Comparison of ENCODE assay signal across 9 cellular contexts in genomic region chr16:84478172-84478948, GRCh38. TPM values are rescaled to one million over a fixed set of nuclear protein-coding genes. Genes with fewer than 3 reads are reported as not detected.
DNase-seq lines count a peak whose midpoint lies in the region; ATAC-seq, FAIRE-seq and TF ChIP-seq lines count a peak whose summit lies in the region.
"Had no signal": no experiment of that assay in that cellular context is flagged by ENCODE, and none has a peak within 500 bp of the region (broad histone marks: within the 10 kb centered on the region; RNA-seq: fewer than 3 reads in every experiment).

No MANE protein-coding gene starts in this region.

- 81% methylated on average over 13 of the region's 13 CpGs for WGBS in HepG2 (ENCODE audit: low lambda C conversion rate)

- peak overlapping the region; percentile 22; the same call in 1 of the 2 replicates for H3K4me3 Mint-ChIP-seq in HFFc6

- H3K4me3 ChIP-seq in astrocyte of the spinal cord (ENCODE audit: low read depth, low read length) (no peak overlapping the region), HepG2 (replicated peaks in 1 of 3; ENCODE audit: insufficient read depth in 1 of 3, low read depth in 2 of 3, low read length in 3 of 3) (no peak overlapping the region)

- no peak overlapping the region for H3K9ac ChIP-seq in HepG2 (ENCODE audit: insufficient read depth, low read depth, low read length)

- TF ChIP-seq CTCF in HFFc6 (IDR thresholded peaks at IDR 0.05): no peak
- TF ChIP-seq CTCF in astrocyte of the spinal cord (IDR thresholded peaks at IDR 0.05; ENCODE audit: low read depth, low read length): no peak
- no peak for TF ChIP-seq CTCF in HepG2 (CRISPR knock-in tag; IDR thresholded peaks at IDR 0.05)

- H3K27ac Mint-ChIP-seq in HFFc6: peak overlapping the region; percentile 75

- no peaks in the 10 kb centered on the region for H3K9me3 Mint-ChIP-seq in HFFc6

- BruUV-seq in HepG2 (replicated peaks; lab: Mats Ljungman, UMichigan): TSS peak; percentile 26

- CTCF ChIA-PET in HepG2 (lab: Yijun Ruan, JAX; ENCODE audit: low intra/inter-chr PET ratio, low total read pairs): no interaction called here

- H3K27me3 Mint-ChIP-seq in HFFc6 (ENCODE audit: insufficient read depth): no peaks in the 10 kb centered on the region; the same call in 1 of the 2 replicates

- H3K4me2 ChIP-seq in HepG2 (ENCODE audit: low read depth, low read length): no peak overlapping the region

- H3K36me3 Mint-ChIP-seq in HFFc6 (ENCODE audit: low read depth): peaks cover 64% of the 10 kb centered on the region

- intact Hi-C loops in HepG2 (cut with micrococcal nuclease; ENCODE audit: unreplicated experiment): no loop called here

- H2AFZ ChIP-seq in HepG2 (ENCODE audit: low read length): no peak overlapping the region

- no peaks in the 10 kb centered on the region for H3K79me2 ChIP-seq in HepG2 (ENCODE audit: insufficient read depth, low read length)

- ATAC-seq in HepG2: no peak
- ATAC-seq in GM21825 (IDR thresholded peaks at IDR 0.05; ENCODE audit: unreplicated experiment): no peak
- ATAC-seq in GM21447 (IDR thresholded peaks at IDR 0.05; ENCODE audit: unreplicated experiment): no peak

- no peak for TF ChIP-seq EP300 in HepG2 (IDR thresholded peaks at IDR 0.05; ENCODE audit: low read depth in 2 of 2, low read length in 2 of 2)
- TF ChIP-seq EP300 in HepG2 (CRISPR knock-in tag; IDR thresholded peaks at IDR 0.05; ENCODE audit: borderline replicate concordance): no peak

- no peak overlapping the region for H3K27ac ChIP-seq in HepG2 (ENCODE audit: extremely low read length, insufficient read depth, low read length)

- POLR2A ChIA-PET in HepG2 (lab: Yijun Ruan, JAX): no interaction called here

- peak; percentile 66 for DNase-seq in AG08396 (ENCODE audit: low spot score)
- DNase-seq in HFFc6: peak; percentile 90
- DNase-seq in astrocyte of the spinal cord (ENCODE audit: low read depth, low spot score): peak; percentile 80
- DNase-seq in HepG2 (ENCODE audit: low spot score): no peak
- DNase-seq in NCI-H748 (lab: John Stamatoyannopoulos, UW; ENCODE audit: unreplicated experiment): no peak
- no peak for DNase-seq in DMS153 treated with DMSO at 0.1 percent for 48 hours (lab: John Stamatoyannopoulos, UW; ENCODE audit: unreplicated experiment)
- DNase-seq: erythroblast had no signal

- H3K9me3 ChIP-seq in HepG2 (ENCODE audit: low read length): no peaks in the 10 kb centered on the region

- H3K27me3 ChIP-seq in HepG2 (ENCODE audit: control insufficient read depth in 1 of 2, insufficient read depth in 2 of 2, low read length in 2 of 2): no peaks in the 10 kb centered on the region

- peaks cover 10% of the 10 kb centered on the region; the same call in 1 of the 2 replicates for H3K4me1 ChIP-seq in HepG2 (ENCODE audit: insufficient read depth, low read length)

- in situ Hi-C loops in astrocyte of the spinal cord (cut with HindIII; ENCODE audit: low sequenced_read_pairs) (no loop called here), HepG2 (cut with HindIII; ENCODE audit: extremely low pct_ligation_motif_present, low pct_unique_long_range_greater_than_20kb) (no loop called here)

- TF ChIP-seq POLR2A in HepG2 (IDR thresholded peaks at IDR 0.05; ENCODE audit: insufficient read depth in 1 of 2, low read depth in 2 of 2, low read length in 2 of 2): no peak

- FAIRE-seq in HepG2 (lab: Jason Lieb, UNC): no peak

- H3K36me3 ChIP-seq in HepG2 (replicated peaks in 1 of 2; ENCODE audit: control insufficient read depth in 1 of 2, insufficient read depth in 2 of 2, low read length in 2 of 2): peaks cover 2 to 7% of the 10 kb centered on the region in 2 experiments; a peak in 3 of 5 replicates

- TF ChIP-seq RAD21 in HepG2 (CRISPR knock-in tag; IDR thresholded peaks at IDR 0.05): no peak

- H3K4me1 Mint-ChIP-seq in HFFc6 (ENCODE audit: low read depth): peaks cover 37% of the 10 kb centered on the region

- H4K20me1 ChIP-seq in HepG2 (ENCODE audit: insufficient read depth, low read length): no peaks in the 10 kb centered on the region

TF ChIP-seq in HepG2, 621 proteins besides CTCF, POLR2A, EP300 and RAD21 (continues in another document):
- TF ChIP-seq IKZF5 (CRISPR knock-in tag; IDR thresholded peaks at IDR 0.05) (no peak), MAFK (conservative IDR thresholded peaks at IDR 0.05 in 1 of 2, IDR thresholded peaks at IDR 0.05 in 1 of 2; ENCODE audit: low read length in 2 of 2) (peak; percentile 55 to 71), E2F5 (CRISPR knock-in tag; conservative IDR thresholded peaks at IDR 0.05) (no peak), NFYB (CRISPR knock-in tag; IDR thresholded peaks at IDR 0.05) (no peak), XRCC5 (optimal IDR thresholded peaks at IDR 0.05; ENCODE audit: low read length) (no peak), MAFF (IDR thresholded peaks at IDR 0.05; ENCODE audit: low read depth, low read length) (peak; percentile 50; the same call in 1 of the 2 replicates), ADNP (CRISPR knock-in tag; IDR thresholded peaks at IDR 0.05) (no peak)

RNA-seq across cellular contexts. Expression of gene MEAK7, which starts 26.1 kb away (rescaled TPM):
- total RNA-seq in HFFc6 (2021; fragmentation: NEBNext Ultra II Directional; extraction: Animal tissue kit (Norgen Biotek cat#: 25700)): 10 to 100 TPM; 45.6 to 57.3 (median 50.8) TPM
- 14.7 and 17.4 TPM in 2 replicates for total RNA-seq in HepG2 (2016; rRNA removed; fragmentation: Illumina TruSeq; extraction: Trizol)
- total RNA-seq in HepG2 (2016; cell fraction: cytosol; rRNA removed; fragmentation: Illumina TruSeq; extraction: Trizol; ENCODE audit: low read depth): 1.0 and 1.5 TPM in 2 replicates
- total RNA-seq in HepG2 (2016; cell fraction: insoluble cytoplasmic fraction; rRNA removed; fragmentation: Illumina TruSeq; extraction: Trizol): 14.3 and 19.5 TPM in 2 replicates
- total RNA-seq in HepG2 (2016; cell fraction: membrane; rRNA removed; fragmentation: Illumina TruSeq; extraction: Trizol): 3.8 and 4.1 TPM in 2 replicates
- total RNA-seq in HepG2 (2016; cell fraction: nucleus; rRNA removed; fragmentation: Illumina TruSeq; extraction: Trizol): 13.9 and 16.3 TPM in 2 replicates
- 11.8 and 12.0 TPM in 2 replicates for polyA plus RNA-seq in HepG2 (2011; rRNA removed)
- polyA plus RNA-seq in HepG2 (2011; cell fraction: cytosol; rRNA removed): 10.9 and 11.8 TPM in 2 replicates
- 13.6 and 14.0 TPM in 2 replicates for polyA plus RNA-seq in HepG2 (2011; cell fraction: nucleus; rRNA removed)
- polyA plus RNA-seq in HepG2 (2012): 6.9 and 8.1 TPM in 2 replicates
- polyA plus RNA-seq in HepG2 (2016; cell fraction: cytosol; fragmentation: Illumina TruSeq; extraction: Trizol; ENCODE audit: low read depth): 0.46 and 0.59 TPM in 2 replicates
- 10.6 and 11.4 TPM in 2 replicates for polyA plus RNA-seq in HepG2 (2016; cell fraction: insoluble cytoplasmic fraction; fragmentation: Illumina TruSeq; extraction: Trizol; ENCODE audit: low read depth)
- 1.5 and 1.9 TPM in 2 replicates for polyA plus RNA-seq in HepG2 (2016; cell fraction: membrane; fragmentation: Illumina TruSeq; extraction: Trizol; ENCODE audit: low read depth)
- polyA plus RNA-seq in HepG2 (2016; cell fraction: nucleus; fragmentation: Illumina TruSeq; extraction: Trizol; ENCODE audit: insufficient read depth, low read depth): 9.0 and 10.6 TPM in 2 replicates
- 20.4 and 30.6 TPM in 2 replicates for polyA minus RNA-seq in HepG2 (2011; rRNA and poly(A)+ RNA removed; ENCODE audit: low replicate concordance)
- polyA minus RNA-seq in HepG2 (2011; cell fraction: cytosol; rRNA and poly(A)+ RNA removed): 7.9 and 10.9 TPM in 2 replicates
- polyA minus RNA-seq in HepG2 (2011; cell fraction: nucleus; rRNA and poly(A)+ RNA removed): 17.6 and 19.1 TPM in 2 replicates

Comparison
In these comparisons a context has a peak if more than half of its experiments do, and no peak if none do; other contexts are left out.
1. DNase-seq: peak in AG08396 (single experiment), HFFc6 (single experiment) and astrocyte of the spinal cord (single experiment); none in HepG2 (single experiment), NCI-H748 (single experiment) and DMS153 treated with DMSO at 0.1 percent for 48 hours (single experiment).